ENCODE assay signal across 31 cellular contexts in genomic region chr14:80381964-80382363, GRCh38.
"Had no signal": no experiment of that assay in that cellular context is flagged by ENCODE, and none has a peak within 500 bp of the region (broad histone marks: within the 10 kb centered on the region; RNA-seq: fewer than 3 reads in every experiment).

No MANE protein-coding gene starts in this region.

- H3K27me3 ChIP-seq: MG63, Peyer's patch, SJSA1 had no signal

- H3K9me3 ChIP-seq: MG63, Peyer's patch, SJSA1, SK-N-SH had no signal

- H3K9ac ChIP-seq: SK-N-SH had no signal

- H3K4me1 ChIP-seq: Peyer's patch, SJSA1 had no signal

- FAIRE-seq: TTC549 had no signal

- H3K27ac ChIP-seq: Peyer's patch, SJSA1 had no signal

- H3K36me3 ChIP-seq: MG63, Peyer's patch, SJSA1 had no signal

- H3K4me3 ChIP-seq: MG63, Peyer's patch, SJSA1 had no signal

- H3K4me2 ChIP-seq: SK-N-SH had no signal

- ATAC-seq: activated CD4-positive, alpha-beta T cell treated with anti-CD3 and anti-CD28 coated beads for 36 hours; activated CD4-positive, CD25-positive, alpha-beta regulatory T cell treated with anti-CD3 and anti-CD28 coated beads, Interleukin-2, amount 50 U/mL, for 24 hours; activated CD8-positive, alpha-beta memory T cell treated with anti-CD3 and anti-CD28 coated beads, Interleukin-2, amount 10 ng/mL, durations not matched to agents 7 days and 5 days; activated naive CD8-positive, alpha-beta T cell treated with anti-CD3 and anti-CD28 coated beads, Interleukin-2, amount 50 U/mL, for 24 hours; PC-3 had no signal

- DNase-seq: activated CD4-positive, alpha-beta memory T cell treated with anti-CD3 and anti-CD28 coated beads, Interleukin-2, amount 10 ng/mL, durations not matched to agents 7 days and 5 days; activated CD4-positive, alpha-beta T cell treated with anti-CD3 and anti-CD28 coated beads for 36 hours; activated CD8-positive, alpha-beta memory T cell treated with anti-CD3 and anti-CD28 coated beads for 24 hours; activated CD8-positive, alpha-beta memory T cell treated with anti-CD3 and anti-CD28 coated beads, Interleukin-2, amount 10 ng/mL, durations not matched to agents 7 days and 5 days; activated CD8-positive, alpha-beta memory T cell treated with anti-CD3 and anti-CD28 coated beads, Interleukin-2, amount 50 U/mL, for 48 hours; activated effector memory CD4-positive, alpha-beta T cell treated with Interleukin-2 at 50 U/mL for 16 hours; activated naive CD4-positive, alpha-beta T cell treated with anti-CD3 and anti-CD28 coated beads, Interleukin-2, amount 10 ng/mL, durations not matched to agents 7 days and 5 days; activated naive CD8-positive, alpha-beta T cell treated with anti-CD3 and anti-CD28 coated beads, Interleukin-2, amount 50 U/mL, for 24 hours; activated T-cell treated with anti-CD3 and anti-CD28 coated beads, Interleukin-2, amount 50 U/mL, for 48 hours; anterior cingulate cortex; Karpas-422; KBM-7; MG63; NCI-H1048; NCI-H1105 treated with DMSO at 0.1 percent for 48 hours; NCI-H1436; NCI-H1694; NCI-H1930; NCI-H2081 treated with DMSO at 0.1 percent for 48 hours; NCI-H345; NCI-H524 treated with DMSO at 0.1 percent for 48 hours; NCI-H748 treated with DMSO at 0.1 percent for 48 hours; NK-92 treated with Interleukin-12 subunit alpha and Interleukin-12 subunit beta, amount 100 ng/mL, for 24 hours; PC-3; Peyer's patch; RPMI8226; SHP77 treated with DMSO at 0.1 percent for 48 hours; SK-N-SH had no signal
